In the genomic region with DNA sequence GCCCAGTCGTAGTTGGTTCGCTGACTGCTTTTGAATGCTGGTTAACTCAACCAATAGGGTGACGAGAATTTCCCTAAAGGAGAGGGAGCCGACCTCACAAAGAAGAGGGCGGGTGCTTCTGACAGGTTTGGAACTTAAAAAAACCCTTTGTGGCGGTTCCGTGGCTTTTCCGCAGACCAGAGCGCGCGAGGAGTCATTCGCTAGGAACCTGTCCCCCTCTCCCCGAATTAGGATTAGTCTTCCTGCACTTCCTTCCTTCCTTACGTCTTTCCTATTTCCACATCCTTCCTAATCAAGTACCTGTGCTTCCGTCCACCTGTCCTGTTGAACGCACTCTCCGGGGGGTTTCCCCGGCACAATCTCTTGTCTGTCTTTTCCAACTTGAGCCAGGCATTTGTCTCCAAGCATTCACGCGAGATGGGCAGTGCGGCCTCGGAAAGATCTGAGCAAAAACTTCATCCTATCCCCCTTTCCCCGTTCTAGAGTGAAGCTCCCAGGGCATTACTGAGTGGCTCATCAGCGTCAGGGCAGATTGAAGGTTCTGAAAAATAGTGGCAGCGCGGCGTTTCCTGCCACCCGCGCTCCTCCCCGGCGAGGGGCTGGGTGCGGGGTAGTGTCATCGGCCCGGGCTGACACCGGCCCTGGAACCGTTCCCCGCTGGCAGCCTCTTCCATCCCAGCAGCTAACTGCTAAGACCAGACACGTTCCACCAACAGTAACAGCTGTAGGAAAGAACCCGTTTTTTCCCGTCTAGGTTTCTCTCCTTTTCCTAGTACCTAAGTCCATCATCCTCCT, we compare ENCODE assay signal across 8 cellular contexts.
DNase-seq lines count a peak whose midpoint lies in the region; FAIRE-seq and TF ChIP-seq lines count a peak whose summit lies in the region.

No MANE protein-coding gene starts in this region.

- peak overlapping the region; percentile 66 for H3K9ac ChIP-seq in MM.1S (ENCODE audit: low read length)

- H3K4me3 ChIP-seq in MM.1S (ENCODE audit: low read length) = peak overlapping the region; percentile 72
- H3K4me3 ChIP-seq in neuron (ENCODE audit: low read length) = peak overlapping the region; percentile 70

- H3K79me2 ChIP-seq in MM.1S (ENCODE audit: low read length) = no peaks in the 10 kb centered on the region

- no peaks in the 10 kb centered on the region for H3K9me2 ChIP-seq in MM.1S (replicated peaks; ENCODE audit: insufficient read depth, low read length)

- peak; percentile 96 for DNase-seq in HCEC 1CT
- peak; percentile 88 for DNase-seq in MM.1S
- DNase-seq in SIG-M5 treated with dmso at 0.1 percent for 504 hours (lab: John Stamatoyannopoulos, UW; ENCODE audit: unreplicated experiment) = peak; percentile 96
- peak; percentile 32 to 62 (median 47) for DNase-seq in activated naive CD4-positive, alpha-beta T cell (lab: John Stamatoyannopoulos, UW)
- peak; percentile 96 for DNase-seq in foreskin melanocyte
- DNase-seq in stromal cell of bone marrow (ENCODE audit: low read depth) = peak; percentile 99

- no peaks in the 10 kb centered on the region for H4K20me1 ChIP-seq in MM.1S (ENCODE audit: insufficient read depth, low read length)

- H3K27ac ChIP-seq in MM.1S (ENCODE audit: low read length) = peak overlapping the region; percentile 77

- H2AFZ ChIP-seq in MM.1S (ENCODE audit: low read length) (peak overlapping the region; percentile 78), neuron (ENCODE audit: low read depth, low read length) (peak overlapping the region; percentile 97)

- no peaks in the 10 kb centered on the region for H3K36me3 ChIP-seq in MM.1S (replicated peaks; ENCODE audit: insufficient read depth, low read length)
- no peaks in the 10 kb centered on the region for H3K36me3 ChIP-seq in neuron (ENCODE audit: insufficient read depth, low read length)

- H3K9me3 ChIP-seq in MM.1S (replicated peaks; ENCODE audit: insufficient read depth, low read length) (no peaks in the 10 kb centered on the region), neuron (ENCODE audit: low read length) (no peaks in the 10 kb centered on the region)

- no peak for TF ChIP-seq CTCF in MM.1S (IDR thresholded peaks at IDR 0.05; ENCODE audit: low read length)

- peak; percentile 98 for FAIRE-seq in G401.6 (lab: Jason Lieb, UNC)

- H3K4me2 ChIP-seq in MM.1S (ENCODE audit: low read depth, low read length) = peak overlapping the region; percentile 72

- H3K27me3 ChIP-seq in MM.1S (replicated peaks; ENCODE audit: insufficient read depth, low read length) (no peaks in the 10 kb centered on the region), neuron (ENCODE audit: insufficient read depth, low read length) (no peaks in the 10 kb centered on the region)

- H3K4me1 ChIP-seq in MM.1S (ENCODE audit: low read length) (no peaks in the 10 kb centered on the region), neuron (ENCODE audit: insufficient read depth, low read length) (peaks cover 15% of the 10 kb centered on the region)

- peaks cover 12% of the 10 kb centered on the region for H3F3A ChIP-seq in MM.1S (ENCODE audit: insufficient read depth, low read length)

Comparison
In these comparisons a context has a peak if more than half of its experiments do, and no peak if none do; other contexts are left out.
1. Peak in every context shown above with its lines: DNase-seq, H3K4me3 ChIP-seq and H3K27ac ChIP-seq.
2. DNase-seq: peak in every context shown above with its lines; median percentile 99 in stromal cell of bone marrow; 96 in HCEC 1CT; 96 in SIG-M5 treated with dmso at 0.1 percent for 504 hours; 96 in foreskin melanocyte; 88 in MM.1S; 47 in activated naive CD4-positive, alpha-beta T cell.